ENCODE assay signal across 15 cellular contexts in genomic region chr14:64561631-64562030, GRCh38.
"Had no signal": no experiment of that assay in that cellular context is flagged by ENCODE, and none has a peak within 500 bp of the region (broad histone marks: within the 10 kb centered on the region; RNA-seq: fewer than 3 reads in every experiment).

No MANE protein-coding gene starts in this region.

- ATAC-seq: activated CD4-positive, CD25-positive, alpha-beta regulatory T cell treated with anti-CD3 and anti-CD28 coated beads, Interleukin-2, amount 50 U/mL, for 24 hours; body of pancreas; stimulated activated effector memory CD8-positive, alpha-beta T cell treated with anti-CD3 and anti-CD28 coated beads, Interleukin-12 subunit alpha, Interleukin-12 subunit beta, amount 100 ng/mL, for 72 hours had no signal

- DNase-seq: activated CD4-positive, alpha-beta T cell treated with anti-CD3 and anti-CD28 coated beads, Interleukin-2, amount 50 U/mL, for 1 hour; activated CD8-positive, alpha-beta memory T cell treated with anti-CD3 and anti-CD28 coated beads for 24 hours; activated gamma-delta T cell treated with Interleukin-2 at 50 U/mL for 16 hours; activated naive CD8-positive, alpha-beta T cell treated with anti-CD3 and anti-CD28 coated beads for 36 hours; body of pancreas; caudate nucleus; cortex of kidney; effector CD4-positive, alpha-beta T cell; foreskin fibroblast; glutamatergic neuron; occipital lobe; stimulated activated CD4-positive, alpha-beta T cell treated with anti-CD3 and anti-CD28 coated beads, Interleukin-12 subunit alpha, Interleukin-12 subunit beta, amount 100 ng/mL, for 4 hours; stimulated activated CD4-positive, alpha-beta T cell treated with anti-CD3 and anti-CD28 coated beads, Interleukin-2, amount 100 ng/mL, for 24 hours had no signal
